ENCODE assay signal across 1 cellular context in the genomic region with DNA sequence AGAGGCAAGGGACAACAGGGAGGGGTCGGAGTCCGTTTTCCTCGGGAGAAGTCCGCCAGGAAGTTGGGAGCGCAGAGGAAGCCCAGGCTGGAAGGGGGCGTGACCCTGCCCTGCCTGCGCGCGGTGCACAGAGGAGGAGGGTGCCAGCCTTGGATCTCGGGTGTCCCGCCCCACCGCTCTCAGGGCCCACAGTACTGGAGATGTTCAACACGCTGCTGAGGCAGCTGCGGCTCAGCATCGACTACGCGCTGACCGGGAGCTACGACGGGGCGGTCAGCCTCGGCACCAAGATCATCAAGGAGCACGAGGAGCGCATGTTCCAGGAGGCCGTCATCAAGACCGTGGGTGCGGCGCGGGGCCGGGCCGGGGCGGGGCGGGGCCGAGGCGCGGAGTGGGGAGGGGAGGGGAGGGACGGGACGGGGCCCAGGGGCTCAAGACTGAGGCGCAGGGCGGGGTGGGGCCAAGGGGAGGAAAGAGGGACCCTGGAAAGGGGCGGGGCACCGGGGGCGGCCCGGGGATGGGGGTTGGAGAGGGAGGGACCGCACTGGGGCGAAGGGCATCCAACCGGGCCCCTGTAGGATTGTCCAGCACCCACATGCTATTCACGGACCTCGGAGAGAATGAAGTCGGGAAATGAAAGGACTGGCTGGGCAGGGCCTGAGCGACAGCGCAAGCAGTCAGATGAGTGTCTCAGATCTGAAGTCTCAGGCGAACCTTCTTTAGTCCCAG.
TF ChIP-seq lines count a peak whose summit lies in the region.

No MANE protein-coding gene starts in this region.

TF ChIP-seq in IMR-90, 13 proteins besides CTCF, POLR2A, EP300 and RAD21 (continued from another document):
- TF ChIP-seq, protein P1, sequence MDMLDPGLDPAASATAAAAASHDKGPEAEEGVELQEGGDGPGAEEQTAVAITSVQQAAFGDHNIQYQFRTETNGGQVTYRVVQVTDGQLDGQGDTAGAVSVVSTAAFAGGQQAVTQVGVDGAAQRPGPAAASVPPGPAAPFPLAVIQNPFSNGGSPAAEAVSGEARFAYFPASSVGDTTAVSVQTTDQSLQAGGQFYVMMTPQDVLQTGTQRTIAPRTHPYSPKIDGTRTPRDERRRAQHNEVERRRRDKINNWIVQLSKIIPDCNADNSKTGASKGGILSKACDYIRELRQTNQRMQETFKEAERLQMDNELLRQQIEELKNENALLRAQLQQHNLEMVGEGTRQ (IDR thresholded peaks at IDR 0.05; ENCODE audit: low read depth, low read length) = no peak
